Comparison of ENCODE assay signal across 1 cellular context in genomic region chr1:114710360-114710759, GRCh38.
TF ChIP-seq lines count a peak whose summit lies in the region.

No MANE protein-coding gene starts in this region.

TF ChIP-seq in HEK293, 187 proteins besides CTCF, POLR2A, EP300 and RAD21 (continued from another document):
- peak; percentile 96 for TF ChIP-seq PRDM1 (tag by site-specific recombination; IDR thresholded peaks at IDR 0.05)
